10 cellular contexts compared by ENCODE assay signal in genomic region chr19:870963-871401, GRCh38. TPM values are rescaled to one million over a fixed set of nuclear protein-coding genes. Genes with fewer than 3 reads are reported as not detected.
DNase-seq lines count a peak whose midpoint lies in the region; ATAC-seq and TF ChIP-seq lines count a peak whose summit lies in the region.
"Had no signal": no experiment of that assay in that cellular context is flagged by ENCODE, and none has a peak within 500 bp of the region (broad histone marks: within the 10 kb centered on the region; RNA-seq: fewer than 3 reads in every experiment).

No MANE protein-coding gene starts in this region.

- H3K27ac ChIP-seq in heart right ventricle = peak overlapping the region in 2 of 10 donors; percentile 36 to 49
- H3K27ac ChIP-seq in uterus = peak overlapping the region; percentile 92 to 96
- H3K27ac ChIP-seq: body of pancreas, neutrophil had no signal

- peaks cover 0 to 40% (median 8%) of the 10 kb centered on the region in 9 donors for H3K4me1 ChIP-seq in heart right ventricle
- H3K4me1 ChIP-seq in uterus = peaks cover 5 to 17% of the 10 kb centered on the region in 2 donors

- intact Hi-C loops in Right ventricle myocardium inferior (cut with DNase I) (loop anchor here (5.0 kb wide), 1 partner anchor 41 kb away; the partner anchor contains the start of gene R3HDM4), cardiac septum (cut with DNase I) (no loop called here), heart right ventricle (cut with DNase I) (loop anchor here in 1 of 10 donors (5.0 kb wide), 1 partner anchor 36 kb away; no protein-coding TSS in a partner anchor), uterus (cut with DNase I; ENCODE audit: low total_unique reads) (no loop called here)

- no peaks in the 10 kb centered on the region for H3K9me3 ChIP-seq in heart right ventricle
- no peaks in the 10 kb centered on the region for H3K9me3 ChIP-seq in uterus
- H3K9me3 ChIP-seq: body of pancreas, neutrophil had no signal

- POLR2A ChIA-PET in activated CD8-positive, alpha-beta T cell treated with anti-CD3 and anti-CD28 coated beads, Interleukin-2, amount 10 ng/mL, durations not matched to agents 7 days and 5 days (lab: Charles Lee) = no interaction called here

- ATAC-seq in Right ventricle myocardium inferior (no peak), heart right ventricle (peak in 7 of 8 donors; percentile 21 to 67 (median 34))
- no peak for ATAC-seq in activated CD8-positive, alpha-beta T cell treated with anti-CD3 and anti-CD28 coated beads, Interleukin-2, amount 10 ng/mL, durations not matched to agents 7 days and 5 days
- ATAC-seq: body of pancreas had no signal

- CTCF ChIA-PET in activated CD8-positive, alpha-beta T cell treated with anti-CD3 and anti-CD28 coated beads, Interleukin-2, amount 10 ng/mL, durations not matched to agents 7 days and 5 days (lab: Charles Lee) = no interaction called here

- TF ChIP-seq CTCF in heart right ventricle (IDR thresholded peaks at IDR 0.05) (no peak), uterus (IDR thresholded peaks at IDR 0.05) (no peak)

- no peak overlapping the region for H3K4me3 Mint-ChIP-seq in activated CD8-positive, alpha-beta T cell treated with anti-CD3 and anti-CD28 coated beads, Interleukin-2, amount 10 ng/mL, durations not matched to agents 7 days and 5 days

- no peak for TF ChIP-seq POLR2A in uterus (IDR thresholded peaks at IDR 0.05)

- H3K9me3 Mint-ChIP-seq in activated CD8-positive, alpha-beta T cell treated with anti-CD3 and anti-CD28 coated beads, Interleukin-2, amount 10 ng/mL, durations not matched to agents 7 days and 5 days (ENCODE audit: insufficient read depth) = no peaks in the 10 kb centered on the region

- peaks cover 19% of the 10 kb centered on the region for H3K36me3 Mint-ChIP-seq in activated CD8-positive, alpha-beta T cell treated with anti-CD3 and anti-CD28 coated beads, Interleukin-2, amount 10 ng/mL, durations not matched to agents 7 days and 5 days (ENCODE audit: low read depth)

- no peaks in the 10 kb centered on the region for H3K27me3 ChIP-seq in heart right ventricle
- no peaks in the 10 kb centered on the region for H3K27me3 ChIP-seq in uterus
- H3K27me3 ChIP-seq: body of pancreas, neutrophil had no signal

- peak; percentile 76 for DNase-seq in Right ventricle myocardium inferior (ENCODE audit: missing footprints)
- no peak for DNase-seq in cardiac septum (ENCODE audit: low spot score)
- peak; percentile 72 to 81 for DNase-seq in heart right ventricle
- DNase-seq in uterus = no peak
- DNase-seq in activated CD8-positive, alpha-beta T cell treated with anti-CD3 and anti-CD28 coated beads, Interleukin-2, amount 10 ng/mL, durations not matched to agents 7 days and 5 days = no peak
- DNase-seq in activated CD4-positive, alpha-beta T cell treated with anti-CD3 and anti-CD28 coated beads for 48 hours = no peak
- DNase-seq: erythroblast had no signal

- no peak overlapping the region for H3K27ac Mint-ChIP-seq in activated CD8-positive, alpha-beta T cell treated with anti-CD3 and anti-CD28 coated beads, Interleukin-2, amount 10 ng/mL, durations not matched to agents 7 days and 5 days

- H3K4me1 Mint-ChIP-seq in activated CD8-positive, alpha-beta T cell treated with anti-CD3 and anti-CD28 coated beads, Interleukin-2, amount 10 ng/mL, durations not matched to agents 7 days and 5 days (ENCODE audit: low read depth) = peaks cover 11% of the 10 kb centered on the region

- no peaks in the 10 kb centered on the region for H3K27me3 Mint-ChIP-seq in activated CD8-positive, alpha-beta T cell treated with anti-CD3 and anti-CD28 coated beads, Interleukin-2, amount 10 ng/mL, durations not matched to agents 7 days and 5 days (ENCODE audit: low read depth)

- H3K36me3 ChIP-seq in heart right ventricle (peaks cover 0 to 73% (median 20%) of the 10 kb centered on the region in 9 donors), uterus (no peaks in the 10 kb centered on the region)

- H3K4me3 ChIP-seq in heart right ventricle = no peak overlapping the region
- no peak overlapping the region for H3K4me3 ChIP-seq in uterus
- H3K4me3 ChIP-seq: body of pancreas had no signal

- WGBS in heart right ventricle, 2 donors = 44 to 70% methylated on average over 28 of the region's 28 CpGs

RNA-seq across cellular contexts. Expression of gene CFD, which starts 11.5 kb away (rescaled TPM):
- 655 TPM for total RNA-seq in Right ventricle myocardium inferior
- total RNA-seq in cardiac septum = 31.0 TPM
- total RNA-seq in heart right ventricle = 100 to 1,000 TPM in 4 of 10 donors, 10 to 100 TPM in 6; 21.1 to 326 (median 72.5) TPM
- polyA plus RNA-seq in heart right ventricle = 100 to 1,000 TPM; 567 to 583 TPM
- total RNA-seq in uterus = 100 to 1,000 TPM in 1 of 4 donors, 10 to 100 TPM in 1, 1 to 10 TPM in 2; 3.2 to 233 (median 50.2) TPM
- 1 to 10 TPM; 2.1 to 2.2 TPM for total RNA-seq in activated CD8-positive, alpha-beta T cell treated with anti-CD3 and anti-CD28 coated beads, Interleukin-2, amount 10 ng/mL, durations not matched to agents 7 days and 5 days

RNA-seq across cellular contexts. Expression of gene ELANE, which starts 18.9 kb away (rescaled TPM):
- total RNA-seq in Right ventricle myocardium inferior = 1.6 TPM
- 0.54 TPM for total RNA-seq in cardiac septum
- total RNA-seq in heart right ventricle = 1 to 10 TPM in 3 of 10 donors, under 1 TPM in 4, not detected in 3; 0.26 to 2.8 (median 0.76) TPM
- polyA plus RNA-seq in heart right ventricle = 1 to 10 TPM; 3.0 to 5.4 TPM
- total RNA-seq in uterus = 1 to 10 TPM in 1 of 4 donors, not detected in 3; 3.4 TPM
- total RNA-seq in activated CD8-positive, alpha-beta T cell treated with anti-CD3 and anti-CD28 coated beads, Interleukin-2, amount 10 ng/mL, durations not matched to agents 7 days and 5 days = not detected
- total RNA-seq: body of pancreas had no signal

RNA-seq across cellular contexts. Expression of gene MED16, which starts 22.0 kb away (rescaled TPM):
- total RNA-seq in Right ventricle myocardium inferior (23.5 TPM), cardiac septum (27.0 TPM), heart right ventricle (10 to 100 TPM; 17.6 to 37.4 (median 26.2) TPM), uterus (10 to 100 TPM; 12.0 to 69.1 (median 43.1) TPM)
- polyA plus RNA-seq in heart right ventricle = 10 to 100 TPM; 31.0 to 42.9 TPM
- 10 to 100 TPM; 55.9 to 60.4 TPM for total RNA-seq in activated CD8-positive, alpha-beta T cell treated with anti-CD3 and anti-CD28 coated beads, Interleukin-2, amount 10 ng/mL, durations not matched to agents 7 days and 5 days

RNA-seq across cellular contexts. Expression of gene RNU6-9, which starts 22.3 kb away (rescaled TPM):
- not detected for total RNA-seq in Right ventricle myocardium inferior
- total RNA-seq in cardiac septum = not detected
- not detected for total RNA-seq in heart right ventricle
- not detected for polyA plus RNA-seq in heart right ventricle
- total RNA-seq in uterus = not detected
- total RNA-seq in activated CD8-positive, alpha-beta T cell treated with anti-CD3 and anti-CD28 coated beads, Interleukin-2, amount 10 ng/mL, durations not matched to agents 7 days and 5 days = not detected
- total RNA-seq: body of pancreas, ureter had no signal

RNA-seq across cellular contexts. Expression of gene PRTN3, which starts 30.2 kb away (rescaled TPM):
- total RNA-seq in Right ventricle myocardium inferior (not detected), cardiac septum (0.62 TPM), heart right ventricle (not detected), uterus (1 to 10 TPM in 1 of 4 donors, not detected in 3; 2.9 TPM)
- under 1 TPM in 1 of 2 donors, not detected in 1; 0.12 TPM for polyA plus RNA-seq in heart right ventricle
- total RNA-seq in activated CD8-positive, alpha-beta T cell treated with anti-CD3 and anti-CD28 coated beads, Interleukin-2, amount 10 ng/mL, durations not matched to agents 7 days and 5 days = not detected
- total RNA-seq: ureter had no signal

Comparison
In these comparisons a context has a peak if more than half of its experiments do, and no peak if none do; other contexts are left out.
1. ATAC-seq: peak in heart right ventricle (7 of 8); none in Right ventricle myocardium inferior (single experiment) and activated CD8-positive, alpha-beta T cell treated with anti-CD3 and anti-CD28 coated beads, Interleukin-2, amount 10 ng/mL, durations not matched to agents 7 days and 5 days (single experiment).
2. DNase-seq: peak in Right ventricle myocardium inferior (single experiment) and heart right ventricle (2 of 2); none in cardiac septum (single experiment), uterus (0 of 2), activated CD8-positive, alpha-beta T cell treated with anti-CD3 and anti-CD28 coated beads, Interleukin-2, amount 10 ng/mL, durations not matched to agents 7 days and 5 days (single experiment) and activated CD4-positive, alpha-beta T cell treated with anti-CD3 and anti-CD28 coated beads for 48 hours (single experiment).